ENCODE assay signal across 25 cellular contexts in the genomic region with DNA sequence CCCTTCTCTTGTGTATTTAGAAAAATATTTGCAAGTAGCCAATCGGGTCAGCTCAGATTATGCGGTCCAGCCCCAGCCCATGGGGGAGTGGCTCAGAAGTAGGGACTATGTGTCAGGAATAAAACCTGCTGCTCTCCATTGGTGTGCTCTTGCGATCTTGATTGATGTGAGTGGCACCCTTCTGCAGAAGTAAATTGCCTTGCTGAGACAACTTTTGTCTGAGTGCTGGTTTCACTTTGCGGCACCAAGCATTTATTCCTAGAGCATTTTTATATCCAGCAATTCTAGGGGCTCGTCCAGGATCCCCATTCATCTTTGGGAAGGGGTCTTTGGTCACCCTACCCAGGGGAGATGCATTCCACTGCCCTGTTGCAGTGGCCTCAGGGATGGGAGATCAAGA. TPM values are rescaled to one million over a fixed set of nuclear protein-coding genes. Genes with fewer than 3 reads are reported as not detected.
"Had no signal": no experiment of that assay in that cellular context is flagged by ENCODE, and none has a peak within 500 bp of the region (broad histone marks: within the 10 kb centered on the region; RNA-seq: fewer than 3 reads in every experiment).

No MANE protein-coding gene starts in this region.

- H3K36me3 ChIP-seq: esophagus squamous epithelium, heart right ventricle, left ventricle myocardium inferior, neutrophil, ovary, upper lobe of left lung, vagina had no signal

- H3K4me3 ChIP-seq: esophagus squamous epithelium, heart right ventricle, left ventricle myocardium inferior, lung, ovary, skin epidermis, upper lobe of left lung, vagina had no signal

- DNase-seq: activated CD4-positive, CD25-positive, alpha-beta regulatory T cell treated with anti-CD3 and anti-CD28 coated beads, Interleukin-2, amount 50 U/mL, for 72 hours; activated naive CD8-positive, alpha-beta T cell treated with anti-CD3 and anti-CD28 coated beads, Interleukin-2, amount 50 U/mL, for 24 hours; activated T-cell treated with anti-CD3 and anti-CD28 coated beads, Interleukin-2, amount 50 U/mL, for 48 hours; effector CD4-positive, alpha-beta T cell; esophagus squamous epithelium; foreskin melanocyte; heart right ventricle; left ventricle myocardium inferior; ovary; stimulated activated CD4-positive, alpha-beta T cell treated with anti-CD3 and anti-CD28 coated beads, Interleukin-12 subunit alpha, Interleukin-12 subunit beta, amount 100 ng/mL, for 4 hours; stimulated activated CD4-positive, alpha-beta T cell treated with anti-CD3 and anti-CD28 coated beads, Interleukin-4, amount 100 ng/mL, for 4 hours; stimulated activated CD8-positive, alpha-beta memory T cell treated with anti-CD3 and anti-CD28 coated beads, Interleukin-4, amount 100 ng/mL, for 48 hours; stimulated activated naive CD8-positive, alpha-beta T cell treated with anti-CD3 and anti-CD28 coated beads, Interleukin-15, amount 100 ng/mL, for 72 hours; T-helper 17 cell; T1000; upper lobe of left lung had no signal

- H3K27ac ChIP-seq: epithelial cell of prostate, esophagus squamous epithelium, heart right ventricle, left ventricle myocardium inferior, neutrophil, ovary, skin epidermis, upper lobe of left lung, vagina had no signal

- H3K4me1 ChIP-seq: esophagus squamous epithelium, heart right ventricle, left ventricle myocardium inferior, upper lobe of left lung, vagina had no signal

- H3K9me3 ChIP-seq: ovary had no signal

- ATAC-seq: activated CD8-positive, alpha-beta T cell treated with anti-CD3 and anti-CD28 coated beads for 36 hours; activated naive CD8-positive, alpha-beta T cell treated with anti-CD3 and anti-CD28 coated beads, Interleukin-2, amount 50 U/mL, for 24 hours; heart right ventricle; sciatic nerve; stimulated activated memory B cell treated with anti-CD40 and anti-IgM and Interleukin-4, amounts not matched to agents 10 μg/mL and 1 μg/mL and 100 μg/mL, for 72 hours; stimulated activated naive CD8-positive, alpha-beta T cell treated with anti-CD3 and anti-CD28 coated beads, Interleukin-15, amount 100 ng/mL, for 72 hours; T-helper 17 cell had no signal

- H3K27me3 ChIP-seq: esophagus squamous epithelium, heart right ventricle, neutrophil, ovary, upper lobe of left lung, vagina had no signal

RNA-seq across cellular contexts. Expression of gene STK31, which starts 56.1 kb away (rescaled TPM):
- total RNA-seq: glomerular endothelial cell, left ventricle myocardium inferior had no signal
